Comparison of ENCODE assay signal across 11 cellular contexts in the genomic region with DNA sequence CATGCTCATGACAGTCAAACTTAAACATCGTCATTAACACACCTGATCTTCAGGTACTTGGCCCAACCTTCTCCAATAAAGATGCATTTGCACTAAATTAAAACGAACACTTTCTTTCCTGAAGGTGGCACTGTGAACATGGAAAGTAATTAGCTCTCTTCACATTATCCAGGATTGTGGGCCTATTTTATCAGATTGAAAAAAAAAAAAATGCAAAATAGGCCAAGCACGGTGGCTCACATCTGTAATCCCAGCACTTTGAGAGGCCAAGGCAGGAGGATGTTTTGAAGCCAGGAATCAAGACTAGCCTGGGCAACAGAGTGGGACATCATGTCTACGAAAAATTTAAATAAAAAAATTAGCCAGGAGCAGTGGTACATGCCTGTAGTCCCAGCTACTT. TPM values are rescaled to one million over a fixed set of nuclear protein-coding genes. Genes with fewer than 3 reads are reported as not detected.
DNase-seq lines count a peak whose midpoint lies in the region; ATAC-seq, FAIRE-seq and TF ChIP-seq lines count a peak whose summit lies in the region.
"Had no signal": no experiment of that assay in that cellular context is flagged by ENCODE, and none has a peak within 500 bp of the region (broad histone marks: within the 10 kb centered on the region; RNA-seq: fewer than 3 reads in every experiment).

No MANE protein-coding gene starts in this region.

- no peak overlapping the region for H3K4me3 ChIP-seq in CD8-positive, alpha-beta T cell (ENCODE audit: low read depth, low read length)

- peak; percentile 31 for TF ChIP-seq CTCF in activated CD8-positive, alpha-beta T cell treated with anti-CD3 and anti-CD28 coated beads for 36 hours (IDR thresholded peaks at IDR 0.05)
- no peak for TF ChIP-seq CTCF in CD8-positive, alpha-beta T cell (IDR thresholded peaks at IDR 0.05)

- H3K4me3 Mint-ChIP-seq in activated CD8-positive, alpha-beta T cell treated with anti-CD3 and anti-CD28 coated beads for 36 hours = no peak overlapping the region
- H3K4me3 Mint-ChIP-seq in activated CD8-positive, alpha-beta T cell treated with anti-CD3 and anti-CD28 coated beads, Interleukin-2, amount 10 ng/mL, durations not matched to agents 7 days and 5 days = no peak overlapping the region
- H3K4me3 Mint-ChIP-seq in natural killer cell treated with Interleukin-12 subunit alpha and Interleukin-12 subunit beta and Interleukin-15 and Interleukin-18, amount 100 ng/mL, for 72 hours = no peak overlapping the region
- H3K4me3 Mint-ChIP-seq in CD8-positive, alpha-beta T cell = no peak overlapping the region
- H3K4me3 Mint-ChIP-seq: CD4-positive, CD25-positive, alpha-beta regulatory T cell had no signal

- H3K9me3 Mint-ChIP-seq in activated CD8-positive, alpha-beta T cell treated with anti-CD3 and anti-CD28 coated beads for 36 hours = no peaks in the 10 kb centered on the region
- no peaks in the 10 kb centered on the region for H3K9me3 Mint-ChIP-seq in activated CD8-positive, alpha-beta T cell treated with anti-CD3 and anti-CD28 coated beads, Interleukin-2, amount 10 ng/mL, durations not matched to agents 7 days and 5 days (ENCODE audit: insufficient read depth)
- no peaks in the 10 kb centered on the region for H3K9me3 Mint-ChIP-seq in natural killer cell treated with Interleukin-12 subunit alpha and Interleukin-12 subunit beta and Interleukin-15 and Interleukin-18, amount 100 ng/mL, for 72 hours
- peaks cover 4% of the 10 kb centered on the region for H3K9me3 Mint-ChIP-seq in CD8-positive, alpha-beta T cell

- no peaks in the 10 kb centered on the region for H3K36me3 ChIP-seq in CD8-positive, alpha-beta T cell (ENCODE audit: insufficient read depth, low read length)

- H3K9me3 ChIP-seq in CD8-positive, alpha-beta T cell (ENCODE audit: low read length) = no peaks in the 10 kb centered on the region

- intact Hi-C loops in activated CD8-positive, alpha-beta T cell treated with anti-CD3 and anti-CD28 coated beads for 36 hours (cut with micrococcal nuclease) = no loop called here
- intact Hi-C loops in CD8-positive, alpha-beta T cell (cut with DNase I, micrococcal nuclease) = no loop called here

- H3K27me3 ChIP-seq in CD8-positive, alpha-beta T cell (ENCODE audit: insufficient read depth, low read length) = peaks cover 6% of the 10 kb centered on the region

- POLR2A ChIA-PET in activated CD8-positive, alpha-beta T cell treated with anti-CD3 and anti-CD28 coated beads for 36 hours (lab: Charles Lee) = no interaction called here
- POLR2A ChIA-PET in activated CD8-positive, alpha-beta T cell treated with anti-CD3 and anti-CD28 coated beads, Interleukin-2, amount 10 ng/mL, durations not matched to agents 7 days and 5 days (lab: Charles Lee) = interaction anchor here (1.1 kb wide), 1 partner anchor 50 kb away, joined by 3 read pairs; no protein-coding TSS in a partner anchor
- POLR2A ChIA-PET in CD8-positive, alpha-beta T cell (lab: Charles Lee) = interaction anchor here (1.1 kb wide), 1 partner anchor 28 kb away, joined by 5 read pairs; no protein-coding TSS in a partner anchor

- H3K4me1 ChIP-seq in CD8-positive, alpha-beta T cell (ENCODE audit: insufficient read depth, low read length) = no peaks in the 10 kb centered on the region

- peaks cover 44% of the 10 kb centered on the region for H3K27me3 Mint-ChIP-seq in activated CD8-positive, alpha-beta T cell treated with anti-CD3 and anti-CD28 coated beads for 36 hours
- peaks cover 51% of the 10 kb centered on the region for H3K27me3 Mint-ChIP-seq in activated CD8-positive, alpha-beta T cell treated with anti-CD3 and anti-CD28 coated beads, Interleukin-2, amount 10 ng/mL, durations not matched to agents 7 days and 5 days (ENCODE audit: low read depth)
- peaks cover 35 to 51% of the 10 kb centered on the region in 2 donors for H3K27me3 Mint-ChIP-seq in natural killer cell treated with Interleukin-12 subunit alpha and Interleukin-12 subunit beta and Interleukin-15 and Interleukin-18, amount 100 ng/mL, for 72 hours
- H3K27me3 Mint-ChIP-seq in CD8-positive, alpha-beta T cell (ENCODE audit: low read depth) = peaks cover 52% of the 10 kb centered on the region

- FAIRE-seq in urothelium cell line (lab: Jason Lieb, UNC) = no peak
- FAIRE-seq: colon had no signal

- no peaks in the 10 kb centered on the region for H3K4me1 Mint-ChIP-seq in activated CD8-positive, alpha-beta T cell treated with anti-CD3 and anti-CD28 coated beads for 36 hours (ENCODE audit: low read depth)
- H3K4me1 Mint-ChIP-seq in activated CD8-positive, alpha-beta T cell treated with anti-CD3 and anti-CD28 coated beads, Interleukin-2, amount 10 ng/mL, durations not matched to agents 7 days and 5 days (ENCODE audit: low read depth) = no peaks in the 10 kb centered on the region
- H3K4me1 Mint-ChIP-seq in natural killer cell treated with Interleukin-12 subunit alpha and Interleukin-12 subunit beta and Interleukin-15 and Interleukin-18, amount 100 ng/mL, for 72 hours (ENCODE audit: low read depth in 2 of 2) = no peaks in the 10 kb centered on the region
- no peaks in the 10 kb centered on the region for H3K4me1 Mint-ChIP-seq in CD8-positive, alpha-beta T cell (ENCODE audit: low read depth)
- H3K4me1 Mint-ChIP-seq: CD4-positive, CD25-positive, alpha-beta regulatory T cell had no signal

- CTCF ChIA-PET in activated CD8-positive, alpha-beta T cell treated with anti-CD3 and anti-CD28 coated beads for 36 hours (lab: Charles Lee) = interaction anchor here (0.8 to 2.0 kb wide), 6 partner anchors 11 to 281 kb away, joined by 3 to 5 read pairs (median 4); no protein-coding TSS in a partner anchor
- CTCF ChIA-PET in activated CD8-positive, alpha-beta T cell treated with anti-CD3 and anti-CD28 coated beads, Interleukin-2, amount 10 ng/mL, durations not matched to agents 7 days and 5 days (lab: Charles Lee) = interaction anchor here (0.6 to 2.5 kb wide), 6 partner anchors 8 to 33 kb away, joined by 3 to 8 read pairs (median 4); no protein-coding TSS in a partner anchor
- CTCF ChIA-PET in CD8-positive, alpha-beta T cell (lab: Charles Lee) = interaction anchor here (0.7 kb wide), 1 partner anchor 268 kb away, joined by 3 read pairs; no protein-coding TSS in a partner anchor

- no peak overlapping the region for H3K27ac Mint-ChIP-seq in activated CD8-positive, alpha-beta T cell treated with anti-CD3 and anti-CD28 coated beads for 36 hours
- H3K27ac Mint-ChIP-seq in activated CD8-positive, alpha-beta T cell treated with anti-CD3 and anti-CD28 coated beads, Interleukin-2, amount 10 ng/mL, durations not matched to agents 7 days and 5 days = no peak overlapping the region
- no peak overlapping the region for H3K27ac Mint-ChIP-seq in natural killer cell treated with Interleukin-12 subunit alpha and Interleukin-12 subunit beta and Interleukin-15 and Interleukin-18, amount 100 ng/mL, for 72 hours
- H3K27ac Mint-ChIP-seq in CD8-positive, alpha-beta T cell = no peak overlapping the region
- H3K27ac Mint-ChIP-seq: CD4-positive, CD25-positive, alpha-beta regulatory T cell had no signal

- no peak for ATAC-seq in activated CD8-positive, alpha-beta T cell treated with anti-CD3 and anti-CD28 coated beads for 36 hours
- ATAC-seq in activated CD8-positive, alpha-beta T cell treated with anti-CD3 and anti-CD28 coated beads, Interleukin-2, amount 10 ng/mL, durations not matched to agents 7 days and 5 days = no peak
- no peak for ATAC-seq in natural killer cell treated with Interleukin-12 subunit alpha and Interleukin-12 subunit beta and Interleukin-15 and Interleukin-18, amount 100 ng/mL, for 72 hours
- no peak for ATAC-seq in HG02973 (IDR thresholded peaks at IDR 0.05; ENCODE audit: unreplicated experiment)
- ATAC-seq in CD8-positive, alpha-beta T cell = no peak

- DNase-seq in activated CD8-positive, alpha-beta T cell treated with anti-CD3 and anti-CD28 coated beads for 36 hours = no peak
- DNase-seq in activated CD8-positive, alpha-beta T cell treated with anti-CD3 and anti-CD28 coated beads, Interleukin-2, amount 10 ng/mL, durations not matched to agents 7 days and 5 days = no peak
- peak; percentile 43 for DNase-seq in NCI-H526 treated with DMSO at 0.1 percent for 48 hours (lab: John Stamatoyannopoulos, UW)
- DNase-seq in dermis microvascular lymphatic vessel endothelial cell (ENCODE audit: low read depth in 2 of 2) = peak; percentile 20 to 39
- peak; percentile 30 for DNase-seq in urothelium cell line (ENCODE audit: low spot score)
- no peak for DNase-seq in natural killer cell treated with Interleukin-12 subunit alpha and Interleukin-12 subunit beta and Interleukin-15 and Interleukin-18, amount 100 ng/mL, for 72 hours (ENCODE audit: low spot score)
- no peak for DNase-seq in CD8-positive, alpha-beta T cell
- DNase-seq: CD4-positive, CD25-positive, alpha-beta regulatory T cell had no signal

- no peaks in the 10 kb centered on the region for H3K36me3 Mint-ChIP-seq in activated CD8-positive, alpha-beta T cell treated with anti-CD3 and anti-CD28 coated beads for 36 hours (ENCODE audit: low read depth)
- H3K36me3 Mint-ChIP-seq in activated CD8-positive, alpha-beta T cell treated with anti-CD3 and anti-CD28 coated beads, Interleukin-2, amount 10 ng/mL, durations not matched to agents 7 days and 5 days (ENCODE audit: low read depth) = no peaks in the 10 kb centered on the region
- H3K36me3 Mint-ChIP-seq in natural killer cell treated with Interleukin-12 subunit alpha and Interleukin-12 subunit beta and Interleukin-15 and Interleukin-18, amount 100 ng/mL, for 72 hours = no peaks in the 10 kb centered on the region
- H3K36me3 Mint-ChIP-seq in CD8-positive, alpha-beta T cell = no peaks in the 10 kb centered on the region
- H3K36me3 Mint-ChIP-seq: CD4-positive, CD25-positive, alpha-beta regulatory T cell had no signal

- no peak overlapping the region for H3K27ac ChIP-seq in CD8-positive, alpha-beta T cell (ENCODE audit: low read depth, low read length)

RNA-seq across cellular contexts. Expression of a gene that starts 14.4 kb away (rescaled TPM):
- total RNA-seq in activated CD8-positive, alpha-beta T cell treated with anti-CD3 and anti-CD28 coated beads for 36 hours = not detected
- total RNA-seq in activated CD8-positive, alpha-beta T cell treated with anti-CD3 and anti-CD28 coated beads, Interleukin-2, amount 10 ng/mL, durations not matched to agents 7 days and 5 days = under 1 TPM; 0.13 to 0.16 TPM
- not detected in 2 replicates for total RNA-seq in dermis microvascular lymphatic vessel endothelial cell
- total RNA-seq in natural killer cell treated with Interleukin-12 subunit alpha and Interleukin-12 subunit beta and Interleukin-15 and Interleukin-18, amount 100 ng/mL, for 72 hours = under 1 TPM in 1 of 2 donors, not detected in 1; 0.31 TPM
- total RNA-seq in CD8-positive, alpha-beta T cell = not detected
- total RNA-seq: CD4-positive, CD25-positive, alpha-beta regulatory T cell had no signal

RNA-seq across cellular contexts. Expression of a gene that starts 27.4 kb away (rescaled TPM):
- not detected for total RNA-seq in activated CD8-positive, alpha-beta T cell treated with anti-CD3 and anti-CD28 coated beads for 36 hours
- total RNA-seq in activated CD8-positive, alpha-beta T cell treated with anti-CD3 and anti-CD28 coated beads, Interleukin-2, amount 10 ng/mL, durations not matched to agents 7 days and 5 days = not detected
- total RNA-seq in dermis microvascular lymphatic vessel endothelial cell = 6.7 and 12.6 TPM in 2 replicates
- not detected for total RNA-seq in natural killer cell treated with Interleukin-12 subunit alpha and Interleukin-12 subunit beta and Interleukin-15 and Interleukin-18, amount 100 ng/mL, for 72 hours
- total RNA-seq in CD8-positive, alpha-beta T cell = not detected
- total RNA-seq: CD4-positive, CD25-positive, alpha-beta regulatory T cell; T-helper 2 cell treated with Interferon-gamma antibody and Interleukin-4, amounts not matched to agents 100 ng/mL and 5 ng/mL, for 36 hours had no signal

RNA-seq across cellular contexts. Expression of a gene that starts 39.7 kb away (rescaled TPM):
- under 1 TPM in 1 of 2 experiments, not detected in 1; 0.18 TPM for total RNA-seq in activated CD8-positive, alpha-beta T cell treated with anti-CD3 and anti-CD28 coated beads for 36 hours
- not detected for total RNA-seq in activated CD8-positive, alpha-beta T cell treated with anti-CD3 and anti-CD28 coated beads, Interleukin-2, amount 10 ng/mL, durations not matched to agents 7 days and 5 days
- not detected in 2 replicates for total RNA-seq in dermis microvascular lymphatic vessel endothelial cell
- not detected for total RNA-seq in natural killer cell treated with Interleukin-12 subunit alpha and Interleukin-12 subunit beta and Interleukin-15 and Interleukin-18, amount 100 ng/mL, for 72 hours
- not detected for total RNA-seq in CD8-positive, alpha-beta T cell
- total RNA-seq: CD4-positive, CD25-positive, alpha-beta regulatory T cell; T-helper 2 cell treated with Interferon-gamma antibody and Interleukin-4, amounts not matched to agents 100 ng/mL and 5 ng/mL, for 36 hours had no signal

RNA-seq across cellular contexts. Expression of a gene that starts 46.0 kb away (rescaled TPM):
- not detected for total RNA-seq in activated CD8-positive, alpha-beta T cell treated with anti-CD3 and anti-CD28 coated beads for 36 hours
- total RNA-seq in activated CD8-positive, alpha-beta T cell treated with anti-CD3 and anti-CD28 coated beads, Interleukin-2, amount 10 ng/mL, durations not matched to agents 7 days and 5 days = not detected
- total RNA-seq in dermis microvascular lymphatic vessel endothelial cell = under 0.01 TPM in 1 of 2 replicates, not detected in the other
- not detected for total RNA-seq in natural killer cell treated with Interleukin-12 subunit alpha and Interleukin-12 subunit beta and Interleukin-15 and Interleukin-18, amount 100 ng/mL, for 72 hours
- total RNA-seq in CD8-positive, alpha-beta T cell = not detected
- total RNA-seq: CD4-positive, CD25-positive, alpha-beta regulatory T cell; T-helper 2 cell treated with Interferon-gamma antibody and Interleukin-4, amounts not matched to agents 100 ng/mL and 5 ng/mL, for 36 hours had no signal

Comparison
In these comparisons a context has a peak if more than half of its experiments do, and no peak if none do; other contexts are left out.
1. DNase-seq: peak in NCI-H526 treated with DMSO at 0.1 percent for 48 hours (single experiment), dermis microvascular lymphatic vessel endothelial cell (2 of 2) and urothelium cell line (single experiment); none in activated CD8-positive, alpha-beta T cell treated with anti-CD3 and anti-CD28 coated beads for 36 hours (single experiment), activated CD8-positive, alpha-beta T cell treated with anti-CD3 and anti-CD28 coated beads, Interleukin-2, amount 10 ng/mL, durations not matched to agents 7 days and 5 days (single experiment), natural killer cell treated with Interleukin-12 subunit alpha and Interleukin-12 subunit beta and Interleukin-15 and Interleukin-18, amount 100 ng/mL, for 72 hours (single experiment) and CD8-positive, alpha-beta T cell (0 of 7).